Comparison of ENCODE assay signal across 1 cellular context in genomic region chr10:72265925-72266865, GRCh38.
TF ChIP-seq lines count a peak whose summit lies in the region.

No MANE protein-coding gene starts in this region.

TF ChIP-seq in K562, 482 proteins besides CTCF, POLR2A, EP300 and RAD21 (continued from another document and continues in another):
- TF ChIP-seq, protein P1, sequence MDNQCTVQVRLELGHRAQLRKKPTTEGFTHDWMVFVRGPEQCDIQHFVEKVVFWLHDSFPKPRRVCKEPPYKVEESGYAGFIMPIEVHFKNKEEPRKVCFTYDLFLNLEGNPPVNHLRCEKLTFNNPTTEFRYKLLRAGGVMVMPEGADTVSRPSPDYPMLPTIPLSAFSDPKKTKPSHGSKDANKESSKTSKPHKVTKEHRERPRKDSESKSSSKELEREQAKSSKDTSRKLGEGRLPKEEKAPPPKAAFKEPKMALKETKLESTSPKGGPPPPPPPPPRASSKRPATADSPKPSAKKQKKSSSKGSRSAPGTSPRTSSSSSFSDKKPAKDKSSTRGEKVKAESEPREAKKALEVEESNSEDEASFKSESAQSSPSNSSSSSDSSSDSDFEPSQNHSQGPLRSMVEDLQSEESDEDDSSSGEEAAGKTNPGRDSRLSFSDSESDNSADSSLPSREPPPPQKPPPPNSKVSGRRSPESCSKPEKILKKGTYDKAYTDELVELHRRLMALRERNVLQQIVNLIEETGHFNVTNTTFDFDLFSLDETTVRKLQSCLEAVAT (IDR thresholded peaks at IDR 0.05): no peak
- TF ChIP-seq, protein P2, sequence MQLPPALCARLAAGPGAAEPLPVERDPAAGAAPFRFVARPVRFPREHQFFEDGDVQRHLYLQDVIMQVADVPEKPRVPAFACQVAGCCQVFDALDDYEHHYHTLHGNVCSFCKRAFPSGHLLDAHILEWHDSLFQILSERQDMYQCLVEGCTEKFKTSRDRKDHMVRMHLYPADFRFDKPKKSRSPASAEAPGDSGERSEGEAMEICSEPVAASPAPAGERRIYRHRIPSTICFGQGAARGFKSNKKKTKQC (CRISPR knock-in tag; IDR thresholded peaks at IDR 0.05): no peak
- TF ChIP-seq IFI16 (CRISPR knock-in tag; IDR thresholded peaks at IDR 0.05) (no peak), TGIF2 (CRISPR knock-in tag; IDR thresholded peaks at IDR 0.05) (no peak), ZFX (CRISPR knock-in tag; IDR thresholded peaks at IDR 0.05) (no peak), ZNF121 (CRISPR knock-in tag; conservative IDR thresholded peaks at IDR 0.05) (peak; percentile 66), NFYB (IDR thresholded peaks at IDR 0.05; ENCODE audit: extremely low read depth, insufficient read length) (no peak), NELFE (IDR thresholded peaks at IDR 0.05; ENCODE audit: insufficient read depth, insufficient read length) (no peak), PREB (CRISPR knock-in tag; IDR thresholded peaks at IDR 0.05) (no peak), ZNF384 (IDR thresholded peaks at IDR 0.05; ENCODE audit: low read depth, low read length) (peak; percentile 49), FOXJ2 (tag; IDR thresholded peaks at IDR 0.05) (peak; percentile 20; the same call in 1 of the 2 replicates), NKRF (IDR thresholded peaks at IDR 0.05; ENCODE audit: borderline replicate concordance) (peak; percentile 35; the same call in 1 of the 2 replicates), TRIM24 (IDR thresholded peaks at IDR 0.05) (0 out of 4 replicates have a peak, but pooled peaks of 1 of the 2 experiments have one; percentile 53), KDM4B (IDR thresholded peaks at IDR 0.05; ENCODE audit: borderline replicate concordance in 2 of 2, low read depth in 1 of 2) (no peak), KDM2B (CRISPR knock-in tag; IDR thresholded peaks at IDR 0.05) (no peak), HDAC1 (IDR thresholded peaks at IDR 0.05) (peak in 1 of 2 experiments; percentile 56; a peak in 1 of 4 replicates), ESRRB (CRISPR knock-in tag; IDR thresholded peaks at IDR 0.05; ENCODE audit: borderline replicate concordance) (no peak), EHMT2 (IDR thresholded peaks at IDR 0.05) (no peak), ZNF133 (CRISPR knock-in tag; IDR thresholded peaks at IDR 0.05) (no peak), LARP7 (IDR thresholded peaks at IDR 0.05) (no peak), ZNF175 (CRISPR knock-in tag; IDR thresholded peaks at IDR 0.05; ENCODE audit: low read depth) (no peak), BHLHE40 (IDR thresholded peaks at IDR 0.05; ENCODE audit: low read length) (peak; percentile 82), ZNF668 (CRISPR knock-in tag; IDR thresholded peaks at IDR 0.05) (0 out of 2 replicates have a peak, but pooled peaks have one; percentile 23), YY1 (IDR thresholded peaks at IDR 0.05; ENCODE audit: borderline replicate concordance in 1 of 3, control insufficient read depth in 1 of 3, extremely low read depth in 1 of 3, insufficient read depth in 3 of 3, insufficient read length in 1 of 3, insufficient replicate concordance in 2 of 3, low read depth in 1 of 3, low read length in 2 of 3) (no peak), RREB1 (CRISPR knock-in tag; IDR thresholded peaks at IDR 0.05) (no peak), DPF2 (IDR thresholded peaks at IDR 0.05) (peak; percentile 67; the same call in 1 of the 2 replicates), MTA3 (IDR thresholded peaks at IDR 0.05; ENCODE audit: borderline replicate concordance) (0 out of 2 replicates have a peak, but pooled peaks have one; percentile 21), SP1 (CRISPR knock-in tag; IDR thresholded peaks at IDR 0.05) (no peak), SPI1 (IDR thresholded peaks at IDR 0.05; ENCODE audit: borderline replicate concordance, low read depth, low read length) (no peak), RBFOX2 (IDR thresholded peaks at IDR 0.05; ENCODE audit: low read depth, low read length) (no peak), KLF6 (CRISPR knock-in tag; IDR thresholded peaks at IDR 0.05; ENCODE audit: borderline replicate concordance) (no peak), ZNF551 (CRISPR knock-in tag; IDR thresholded peaks at IDR 0.05) (no peak), GTF2E2 (tag; IDR thresholded peaks at IDR 0.05) (no peak), HLTF (IDR thresholded peaks at IDR 0.05) (no peak), DACH1 (IDR thresholded peaks at IDR 0.05; ENCODE audit: partially characterized antibody) (no peak), SIX5 (IDR thresholded peaks at IDR 0.05; ENCODE audit: borderline replicate concordance in 1 of 2, insufficient read depth in 1 of 2, low read depth in 1 of 2, low read length in 2 of 2) (no peak)
- TF ChIP-seq, protein P3, sequence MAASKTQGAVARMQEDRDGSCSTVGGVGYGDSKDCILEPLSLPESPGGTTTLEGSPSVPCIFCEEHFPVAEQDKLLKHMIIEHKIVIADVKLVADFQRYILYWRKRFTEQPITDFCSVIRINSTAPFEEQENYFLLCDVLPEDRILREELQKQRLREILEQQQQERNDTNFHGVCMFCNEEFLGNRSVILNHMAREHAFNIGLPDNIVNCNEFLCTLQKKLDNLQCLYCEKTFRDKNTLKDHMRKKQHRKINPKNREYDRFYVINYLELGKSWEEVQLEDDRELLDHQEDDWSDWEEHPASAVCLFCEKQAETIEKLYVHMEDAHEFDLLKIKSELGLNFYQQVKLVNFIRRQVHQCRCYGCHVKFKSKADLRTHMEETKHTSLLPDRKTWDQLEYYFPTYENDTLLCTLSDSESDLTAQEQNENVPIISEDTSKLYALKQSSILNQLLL (CRISPR knock-in tag; IDR thresholded peaks at IDR 0.05; ENCODE audit: borderline replicate concordance): no peak
- TF ChIP-seq, protein P4, sequence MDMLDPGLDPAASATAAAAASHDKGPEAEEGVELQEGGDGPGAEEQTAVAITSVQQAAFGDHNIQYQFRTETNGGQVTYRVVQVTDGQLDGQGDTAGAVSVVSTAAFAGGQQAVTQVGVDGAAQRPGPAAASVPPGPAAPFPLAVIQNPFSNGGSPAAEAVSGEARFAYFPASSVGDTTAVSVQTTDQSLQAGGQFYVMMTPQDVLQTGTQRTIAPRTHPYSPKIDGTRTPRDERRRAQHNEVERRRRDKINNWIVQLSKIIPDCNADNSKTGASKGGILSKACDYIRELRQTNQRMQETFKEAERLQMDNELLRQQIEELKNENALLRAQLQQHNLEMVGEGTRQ (CRISPR knock-in tag; IDR thresholded peaks at IDR 0.05): peak; percentile 54; the same call in 1 of the 2 replicates
- TF ChIP-seq, protein P5, sequence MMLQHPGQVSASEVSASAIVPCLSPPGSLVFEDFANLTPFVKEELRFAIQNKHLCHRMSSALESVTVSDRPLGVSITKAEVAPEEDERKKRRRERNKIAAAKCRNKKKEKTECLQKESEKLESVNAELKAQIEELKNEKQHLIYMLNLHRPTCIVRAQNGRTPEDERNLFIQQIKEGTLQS (IDR thresholded peaks at IDR 0.05): peak; percentile 42; the same call in 1 of the 2 replicates
- TF ChIP-seq, protein P5 (CRISPR knock-in tag; conservative IDR thresholded peaks at IDR 0.05): 0 out of 2 replicates have a peak, but pooled peaks have one; percentile 53
- TF ChIP-seq, protein P6, sequence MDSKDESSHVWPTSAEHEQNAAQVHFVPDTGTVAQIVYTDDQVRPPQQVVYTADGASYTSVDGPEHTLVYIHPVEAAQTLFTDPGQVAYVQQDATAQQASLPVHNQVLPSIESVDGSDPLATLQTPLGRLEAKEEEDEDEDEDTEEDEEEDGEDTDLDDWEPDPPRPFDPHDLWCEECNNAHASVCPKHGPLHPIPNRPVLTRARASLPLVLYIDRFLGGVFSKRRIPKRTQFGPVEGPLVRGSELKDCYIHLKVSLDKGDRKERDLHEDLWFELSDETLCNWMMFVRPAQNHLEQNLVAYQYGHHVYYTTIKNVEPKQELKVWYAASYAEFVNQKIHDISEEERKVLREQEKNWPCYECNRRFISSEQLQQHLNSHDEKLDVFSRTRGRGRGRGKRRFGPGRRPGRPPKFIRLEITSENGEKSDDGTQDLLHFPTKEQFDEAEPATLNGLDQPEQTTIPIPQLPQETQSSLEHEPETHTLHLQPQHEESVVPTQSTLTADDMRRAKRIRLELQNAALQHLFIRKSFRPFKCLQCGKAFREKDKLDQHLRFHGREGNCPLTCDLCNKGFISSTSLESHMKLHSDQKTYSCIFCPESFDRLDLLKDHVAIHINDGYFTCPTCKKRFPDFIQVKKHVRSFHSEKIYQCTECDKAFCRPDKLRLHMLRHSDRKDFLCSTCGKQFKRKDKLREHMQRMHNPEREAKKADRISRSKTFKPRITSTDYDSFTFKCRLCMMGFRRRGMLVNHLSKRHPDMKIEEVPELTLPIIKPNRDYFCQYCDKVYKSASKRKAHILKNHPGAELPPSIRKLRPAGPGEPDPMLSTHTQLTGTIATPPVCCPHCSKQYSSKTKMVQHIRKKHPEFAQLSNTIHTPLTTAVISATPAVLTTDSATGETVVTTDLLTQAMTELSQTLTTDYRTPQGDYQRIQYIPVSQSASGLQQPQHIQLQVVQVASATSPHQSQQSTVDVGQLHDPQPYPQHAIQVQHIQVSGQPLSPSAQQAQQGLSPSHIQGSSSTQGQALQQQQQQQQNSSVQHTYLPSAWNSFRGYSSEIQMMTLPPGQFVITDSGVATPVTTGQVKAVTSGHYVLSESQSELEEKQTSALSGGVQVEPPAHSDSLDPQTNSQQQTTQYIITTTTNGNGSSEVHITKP (IDR thresholded peaks at IDR 0.05; ENCODE audit: partially characterized antibody): no peak
- TF ChIP-seq, protein P7, sequence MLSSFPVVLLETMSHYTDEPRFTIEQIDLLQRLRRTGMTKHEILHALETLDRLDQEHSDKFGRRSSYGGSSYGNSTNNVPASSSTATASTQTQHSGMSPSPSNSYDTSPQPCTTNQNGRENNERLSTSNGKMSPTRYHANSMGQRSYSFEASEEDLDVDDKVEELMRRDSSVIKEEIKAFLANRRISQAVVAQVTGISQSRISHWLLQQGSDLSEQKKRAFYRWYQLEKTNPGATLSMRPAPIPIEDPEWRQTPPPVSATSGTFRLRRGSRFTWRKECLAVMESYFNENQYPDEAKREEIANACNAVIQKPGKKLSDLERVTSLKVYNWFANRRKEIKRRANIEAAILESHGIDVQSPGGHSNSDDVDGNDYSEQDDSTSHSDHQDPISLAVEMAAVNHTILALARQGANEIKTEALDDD (IDR thresholded peaks at IDR 0.05): peak; percentile 57; the same call in 1 of the 2 replicates
